16 cellular contexts compared by ENCODE assay signal in the genomic region with DNA sequence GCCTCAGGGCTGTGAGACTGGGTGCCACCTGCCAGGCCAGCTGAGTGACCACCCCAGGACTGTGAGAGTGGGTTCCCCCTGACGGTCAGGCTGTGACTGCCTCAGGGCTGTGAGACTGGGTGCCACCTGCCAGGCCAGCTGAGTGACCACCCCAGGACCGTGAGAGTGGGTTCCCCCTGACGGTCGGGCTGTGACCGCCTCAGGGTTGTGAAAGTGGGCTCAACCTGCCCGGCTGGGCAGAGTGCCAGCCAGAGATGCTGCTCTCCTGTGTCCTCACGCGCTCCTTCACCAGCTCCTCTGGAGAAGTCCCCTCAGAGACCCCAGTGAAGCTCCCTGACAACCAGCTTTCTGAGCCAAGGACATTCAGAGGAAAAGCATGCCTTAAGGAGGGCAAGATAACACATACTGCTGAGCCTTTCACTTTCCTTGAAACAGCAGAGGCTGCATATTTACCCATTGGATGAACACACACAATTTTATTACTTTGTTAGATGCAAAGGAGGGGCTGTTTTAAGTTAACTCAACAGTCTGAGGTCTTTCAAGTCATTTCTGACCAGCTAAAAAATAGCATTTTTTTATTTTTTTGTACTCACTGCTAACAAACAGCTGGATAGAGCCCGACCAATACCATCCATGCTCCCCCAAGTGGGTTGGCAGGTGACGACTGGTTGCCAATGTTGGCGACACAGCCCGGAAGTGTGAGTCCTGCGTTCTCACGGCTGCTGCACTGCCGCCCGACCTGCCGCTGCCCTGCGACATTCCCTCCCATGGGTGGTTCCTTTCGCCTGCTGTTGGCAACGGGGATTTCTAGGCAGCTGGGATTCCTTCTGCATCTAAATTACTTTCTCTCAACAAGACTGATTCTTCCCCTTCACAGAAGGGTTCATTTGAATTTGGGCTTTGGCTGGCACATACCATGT.
DNase-seq lines count a peak whose midpoint lies in the region; ATAC-seq and TF ChIP-seq lines count a peak whose summit lies in the region.
"Had no signal": no experiment of that assay in that cellular context is flagged by ENCODE, and none has a peak within 500 bp of the region (broad histone marks: within the 10 kb centered on the region; RNA-seq: fewer than 3 reads in every experiment).

No MANE protein-coding gene starts in this region.

- peaks cover 0 to 19% (median 0%) of the 10 kb centered on the region in 9 donors for H3K36me3 ChIP-seq in heart left ventricle
- H3K36me3 ChIP-seq: thyroid gland had no signal

- TF ChIP-seq CTCF in heart left ventricle (IDR thresholded peaks at IDR 0.05) (no peak), fibroblast of mammary gland (conservative IDR thresholded peaks at IDR 0.05; ENCODE audit: control insufficient read depth, insufficient read depth, low read depth, low read length) (no peak), nephron (IDR thresholded peaks at IDR 0.05; ENCODE audit: unreplicated experiment in 3 of 3) (no peak), mesothelial cell of epicardium (IDR thresholded peaks at IDR 0.05; ENCODE audit: unreplicated experiment) (no peak)

- 61 to 75% (median 66%) methylated on average over 17 to 20 of the region's 20 CpGs for WGBS in heart left ventricle, 4 donors

- H3K9me3 Mint-ChIP-seq in nephron (no peaks in the 10 kb centered on the region), mesothelial cell of epicardium (no peaks in the 10 kb centered on the region)
- H3K9me3 Mint-ChIP-seq: activated T-helper 17 cell treated with anti-CD3 and anti-CD28 coated beads, Interleukin-2, amount 50 U/mL, for 72 hours; natural killer cell treated with Interleukin-12 subunit alpha and Interleukin-12 subunit beta and Interleukin-15 and Interleukin-18, amount 100 ng/mL, for 72 hours had no signal

- intact Hi-C loops in Right ventricle myocardium inferior (cut with DNase I) (no loop called here), heart left ventricle (cut with DNase I) (no loop called here)

- H3K27ac Mint-ChIP-seq in nephron, result peak overlapping the region in 2 of 3 experiments; percentile 48 to 67
- H3K27ac Mint-ChIP-seq in mesothelial cell of epicardium, result no peak overlapping the region
- H3K27ac Mint-ChIP-seq: activated T-helper 17 cell treated with anti-CD3 and anti-CD28 coated beads, Interleukin-2, amount 50 U/mL, for 72 hours; natural killer cell treated with Interleukin-12 subunit alpha and Interleukin-12 subunit beta and Interleukin-15 and Interleukin-18, amount 100 ng/mL, for 72 hours had no signal

- peak overlapping the region in 5 of 12 donors; percentile 46 to 84 (median 70) for H3K27ac ChIP-seq in heart left ventricle
- H3K27ac ChIP-seq: thyroid gland had no signal

- H3K4me3 Mint-ChIP-seq in nephron (no peak overlapping the region), mesothelial cell of epicardium (no peak overlapping the region)
- H3K4me3 Mint-ChIP-seq: activated T-helper 17 cell treated with anti-CD3 and anti-CD28 coated beads, Interleukin-2, amount 50 U/mL, for 72 hours; natural killer cell treated with Interleukin-12 subunit alpha and Interleukin-12 subunit beta and Interleukin-15 and Interleukin-18, amount 100 ng/mL, for 72 hours had no signal

- H3K27me3 Mint-ChIP-seq in nephron (ENCODE audit: low read depth), result no peaks in the 10 kb centered on the region
- no peaks in the 10 kb centered on the region for H3K27me3 Mint-ChIP-seq in mesothelial cell of epicardium (ENCODE audit: low read depth)
- H3K27me3 Mint-ChIP-seq: activated T-helper 17 cell treated with anti-CD3 and anti-CD28 coated beads, Interleukin-2, amount 50 U/mL, for 72 hours; natural killer cell treated with Interleukin-12 subunit alpha and Interleukin-12 subunit beta and Interleukin-15 and Interleukin-18, amount 100 ng/mL, for 72 hours had no signal

- H3K4me1 Mint-ChIP-seq in nephron (peaks cover 43% of the 10 kb centered on the region), mesothelial cell of epicardium (peaks cover 3% of the 10 kb centered on the region)
- H3K4me1 Mint-ChIP-seq: activated T-helper 17 cell treated with anti-CD3 and anti-CD28 coated beads, Interleukin-2, amount 50 U/mL, for 72 hours had no signal

- ATAC-seq in Right ventricle myocardium inferior, result no peak
- no peak for ATAC-seq in heart left ventricle
- ATAC-seq in GM21723 (IDR thresholded peaks at IDR 0.05; ENCODE audit: unreplicated experiment), result no peak
- ATAC-seq: activated T-helper 17 cell treated with anti-CD3 and anti-CD28 coated beads, Interleukin-2, amount 50 U/mL, for 72 hours; natural killer cell treated with Interleukin-12 subunit alpha and Interleukin-12 subunit beta and Interleukin-15 and Interleukin-18, amount 100 ng/mL, for 72 hours had no signal

- H3K9me3 ChIP-seq in heart left ventricle, result no peaks in the 10 kb centered on the region
- H3K9me3 ChIP-seq: Caco-2, thyroid gland had no signal

- peak; percentile 47 for DNase-seq in Right ventricle myocardium inferior (ENCODE audit: missing footprints)
- no peak for DNase-seq in heart left ventricle
- DNase-seq in fibroblast of mammary gland (ENCODE audit: low read depth), result peak; percentile 5
- no peak for DNase-seq in RPMI8226
- no peak for DNase-seq in mesothelial cell of epicardium (ENCODE audit: low spot score in 2 of 2, unreplicated experiment in 2 of 2)
- DNase-seq in kidney tubule cell (ENCODE audit: low spot score), result no peak
- DNase-seq: Caco-2, islet precursor cell, NCI-H1092 treated with DMSO at 0.1 percent for 48 hours, NCI-H510A, T-helper 1 cell had no signal

- peaks cover 0 to 79% (median 30%) of the 10 kb centered on the region in 12 donors for H3K4me1 ChIP-seq in heart left ventricle
- H3K4me1 ChIP-seq: Caco-2 had no signal

- H3K4me3 ChIP-seq in heart left ventricle (peak overlapping the region in 1 of 12 donors; percentile 28), fibroblast of mammary gland (ENCODE audit: control insufficient read depth, low read depth, low read length) (no peak overlapping the region)
- H3K4me3 ChIP-seq: thyroid gland had no signal

- H3K27me3 ChIP-seq in heart left ventricle, result no peaks in the 10 kb centered on the region
- H3K27me3 ChIP-seq: thyroid gland had no signal

- TF ChIP-seq POLR2A in heart left ventricle (IDR thresholded peaks at IDR 0.05), result no peak

- H3K36me3 Mint-ChIP-seq in nephron (ENCODE audit: low read depth) (peaks cover 6% of the 10 kb centered on the region), mesothelial cell of epicardium (peaks cover 1% of the 10 kb centered on the region)
- H3K36me3 Mint-ChIP-seq: natural killer cell treated with Interleukin-12 subunit alpha and Interleukin-12 subunit beta and Interleukin-15 and Interleukin-18, amount 100 ng/mL, for 72 hours had no signal

Comparison
In these comparisons a context has a peak if more than half of its experiments do, and no peak if none do; other contexts are left out.
1. DNase-seq: peak in Right ventricle myocardium inferior (single experiment) and fibroblast of mammary gland (single experiment); none in heart left ventricle (0 of 5), RPMI8226 (single experiment), mesothelial cell of epicardium (0 of 2) and kidney tubule cell (single experiment).